1 cellular context compared by ENCODE assay signal in genomic region chr6:13574149-13574570, GRCh38.
A peak's percentile ranks its signal among the peaks of the same experiment; 100 is the strongest.
TF ChIP-seq lines count a peak whose summit lies in the region.

No MANE protein-coding gene starts in this region.

TF ChIP-seq in K562, 482 proteins besides CTCF, POLR2A, EP300 and RAD21 (continued from another document and continues in another):
- TF ChIP-seq CLOCK (CRISPR knock-in tag; IDR thresholded peaks at IDR 0.05; ENCODE audit: borderline replicate concordance) (no peak), ZFP91 (CRISPR knock-in tag; IDR thresholded peaks at IDR 0.05) (no peak), NCOR1 (IDR thresholded peaks at IDR 0.05) (no peak), MEF2A (IDR thresholded peaks at IDR 0.05; ENCODE audit: control insufficient read depth, low read depth, low read length) (no peak), NCOA1 (IDR thresholded peaks at IDR 0.05; ENCODE audit: low read depth) (no peak), FOXM1 (IDR thresholded peaks at IDR 0.05; ENCODE audit: low read depth) (no peak), FOXM1 (CRISPR knock-in tag; IDR thresholded peaks at IDR 0.05; ENCODE audit: low read depth) (no peak), XRCC5 (IDR thresholded peaks at IDR 0.05; ENCODE audit: low read depth, low read length) (no peak), U2AF1 (optimal IDR thresholded peaks at IDR 0.05; ENCODE audit: low read depth, low read length) (no peak), MLX (CRISPR knock-in tag; conservative IDR thresholded peaks at IDR 0.05) (no peak), MTF1 (CRISPR knock-in tag; IDR thresholded peaks at IDR 0.05; ENCODE audit: borderline replicate concordance) (no peak), E2F6 (IDR thresholded peaks at IDR 0.05; ENCODE audit: borderline replicate concordance in 1 of 2, extremely low read depth in 1 of 2, insufficient read depth in 1 of 2, insufficient read length in 1 of 2, low read depth in 1 of 2, low read length in 1 of 2, poor library complexity in 1 of 2, severe bottlenecking in 1 of 2) (peak; percentile 57 to 80), IFI16 (CRISPR knock-in tag; IDR thresholded peaks at IDR 0.05) (no peak), ZNF232 (CRISPR knock-in tag; IDR thresholded peaks at IDR 0.05) (no peak), HNRNPLL (IDR thresholded peaks at IDR 0.05; ENCODE audit: low read depth, low read length, poor library complexity, severe bottlenecking) (no peak), STAT5A (IDR thresholded peaks at IDR 0.05; ENCODE audit: borderline replicate concordance, low read length) (no peak), CEBPB (tag; IDR thresholded peaks at IDR 0.05) (no peak), UBTF (IDR thresholded peaks at IDR 0.05; ENCODE audit: borderline replicate concordance in 1 of 2, low read depth in 2 of 2, low read length in 2 of 2) (peak; percentile 72 to 87; a peak in 2 of 4 replicates), ZNF174 (CRISPR knock-in tag; IDR thresholded peaks at IDR 0.05) (no peak), ZNF408 (CRISPR knock-in tag; IDR thresholded peaks at IDR 0.05; ENCODE audit: low read depth) (no peak), PBX2 (CRISPR knock-in tag; IDR thresholded peaks at IDR 0.05; ENCODE audit: low read depth) (no peak), PBX2 (tag; conservative IDR thresholded peaks at IDR 0.05; ENCODE audit: low read depth) (no peak), YY1 (IDR thresholded peaks at IDR 0.05; ENCODE audit: borderline replicate concordance in 1 of 3, control insufficient read depth in 1 of 3, extremely low read depth in 1 of 3, insufficient read depth in 3 of 3, insufficient read length in 1 of 3, insufficient replicate concordance in 2 of 3, low read depth in 1 of 3, low read length in 2 of 3) (peak in 1 of 3 experiments; percentile 62), ETS1 (conservative IDR thresholded peaks at IDR 0.05; ENCODE audit: control insufficient read depth, low read depth, low read length) (no peak), ZBTB1 (CRISPR knock-in tag; IDR thresholded peaks at IDR 0.05; ENCODE audit: borderline replicate concordance, low read depth) (no peak), RHOXF2B (CRISPR knock-in tag; conservative IDR thresholded peaks at IDR 0.05) (no peak), ZNF551 (CRISPR knock-in tag; IDR thresholded peaks at IDR 0.05) (no peak), ZBTB40 (IDR thresholded peaks at IDR 0.05) (no peak), ZBTB40 (CRISPR knock-in tag; IDR thresholded peaks at IDR 0.05) (no peak), ETV1 (tag; conservative IDR thresholded peaks at IDR 0.05; ENCODE audit: low read depth) (no peak), RAD51 (IDR thresholded peaks at IDR 0.05; ENCODE audit: borderline replicate concordance, low read depth) (no peak), PRPF4 (IDR thresholded peaks at IDR 0.05; ENCODE audit: insufficient read depth, low read depth, low read length, poor library complexity, severe bottlenecking) (no peak), RBFOX2 (IDR thresholded peaks at IDR 0.05; ENCODE audit: low read depth, low read length) (no peak), MTA3 (IDR thresholded peaks at IDR 0.05; ENCODE audit: borderline replicate concordance) (0 out of 2 replicates have a peak, but pooled peaks have one; percentile 53)
